ENCODE assay signal across 12 cellular contexts in the genomic region with DNA sequence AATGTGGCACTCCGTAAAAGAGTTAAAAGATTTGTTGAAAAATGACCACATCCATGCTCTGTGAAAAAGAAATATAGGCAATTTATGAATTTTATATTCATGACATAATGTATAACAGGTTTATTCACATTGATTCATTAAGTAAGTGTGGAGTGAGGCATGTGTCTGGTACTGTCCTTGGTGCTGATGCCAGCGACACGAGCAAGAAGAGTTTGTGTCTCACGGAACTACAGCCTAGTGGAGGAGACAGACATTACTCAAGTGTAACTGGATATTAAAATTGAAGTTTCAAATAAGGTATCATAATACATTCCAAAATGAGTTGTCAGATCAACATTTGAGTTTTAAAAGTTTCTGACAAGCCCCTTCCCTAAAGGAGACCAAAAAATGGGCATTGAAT.
DNase-seq lines count a peak whose midpoint lies in the region; ATAC-seq and TF ChIP-seq lines count a peak whose summit lies in the region.
"Had no signal": no experiment of that assay in that cellular context is flagged by ENCODE, and none has a peak within 500 bp of the region (broad histone marks: within the 10 kb centered on the region; RNA-seq: fewer than 3 reads in every experiment).

No MANE protein-coding gene starts in this region.

- H3K9ac ChIP-seq in fibroblast of lung (ENCODE audit: insufficient read depth, low read length) = no peak overlapping the region

- no peak overlapping the region for H2AFZ ChIP-seq in fibroblast of lung (ENCODE audit: low read length)

- H3K4me2 ChIP-seq in fibroblast of lung (ENCODE audit: extremely low read depth, insufficient read depth, low read length) = no peak overlapping the region

- H3K36me3 ChIP-seq in fibroblast of lung (ENCODE audit: control insufficient read depth, insufficient read depth, low read length) = no peaks in the 10 kb centered on the region
- no peaks in the 10 kb centered on the region for H3K36me3 ChIP-seq in BE2C

- no peaks in the 10 kb centered on the region for H3K79me2 ChIP-seq in fibroblast of lung (ENCODE audit: control insufficient read depth, insufficient read depth, low read length)

- H3K4me3 ChIP-seq in fibroblast of lung (replicated peaks in 1 of 4; ENCODE audit: control extremely low read depth in 1 of 4, insufficient read depth in 1 of 4, low read depth in 3 of 4, low read length in 4 of 4) (no peak overlapping the region), coronary artery (no peak overlapping the region), BE2C (ENCODE audit: low read depth, low read length) (no peak overlapping the region)
- H3K4me3 ChIP-seq: mucosa of descending colon had no signal

- no peak overlapping the region for H3K27ac ChIP-seq in fibroblast of lung (ENCODE audit: insufficient read depth, low read length)
- no peak overlapping the region for H3K27ac ChIP-seq in coronary artery

- H3K27ac Mint-ChIP-seq in type B pancreatic cell = no peak overlapping the region
- H3K27ac Mint-ChIP-seq: CD8-positive, alpha-beta memory T cell had no signal

- H3K4me1 ChIP-seq in fibroblast of lung (ENCODE audit: control insufficient read depth, extremely low read depth, insufficient read depth, low read length) = peaks cover 4% of the 10 kb centered on the region
- H3K4me1 ChIP-seq in BE2C = no peaks in the 10 kb centered on the region

- ATAC-seq in GM18867 (IDR thresholded peaks at IDR 0.05; ENCODE audit: unreplicated experiment) = no peak
- ATAC-seq: mucosa of descending colon had no signal

- H3K27me3 ChIP-seq in fibroblast of lung (ENCODE audit: control insufficient read depth, insufficient read depth, low read length) (no peaks in the 10 kb centered on the region), BE2C (no peaks in the 10 kb centered on the region)

- no peaks in the 10 kb centered on the region for H3K36me3 Mint-ChIP-seq in type B pancreatic cell

- H3K9me3 ChIP-seq in fibroblast of lung (ENCODE audit: control insufficient read depth, insufficient read depth, low read depth, low read length) = no peaks in the 10 kb centered on the region
- no peaks in the 10 kb centered on the region for H3K9me3 ChIP-seq in BE2C
- H3K9me3 ChIP-seq: mucosa of descending colon had no signal

- peak; percentile 12 for DNase-seq in stimulated activated CD4-positive, alpha-beta T cell treated with anti-CD3 and anti-CD28 coated beads, Interleukin-15, amount 100 ng/mL, for 24 hours
- DNase-seq in stimulated activated CD4-positive, alpha-beta T cell treated with anti-CD3 and anti-CD28 coated beads, Interleukin-4, amount 100 ng/mL, for 4 hours = no peak
- DNase-seq in SW480 (ENCODE audit: low spot score) (peak; percentile 51), fibroblast of lung (ENCODE audit: low read depth in 2 of 2) (peak; percentile 73 to 76), type B pancreatic cell (ENCODE audit: extremely low spot score, unreplicated experiment) (no peak), coronary artery (ENCODE audit: low spot score) (no peak), BE2C (no peak)
- DNase-seq: CD8-positive, alpha-beta memory T cell; GOT3; NCI-H446 had no signal

- no peak overlapping the region for H3K4me3 Mint-ChIP-seq in type B pancreatic cell
- H3K4me3 Mint-ChIP-seq: CD8-positive, alpha-beta memory T cell had no signal

- H3K9me3 Mint-ChIP-seq in type B pancreatic cell = peaks cover 4% of the 10 kb centered on the region

- TF ChIP-seq CTCF in fibroblast of lung (conservative IDR thresholded peaks at IDR 0.05 in 1 of 2, IDR thresholded peaks at IDR 0.05 in 1 of 2; ENCODE audit: low read depth in 1 of 2, low read length in 2 of 2) (peak in 1 of 2 donors; percentile 35), type B pancreatic cell (conservative IDR thresholded peaks at IDR 0.05) (peak; percentile 65), coronary artery (IDR thresholded peaks at IDR 0.05) (no peak), BE2C (IDR thresholded peaks at IDR 0.05; ENCODE audit: low read depth, low read length) (no peak)

- H4K20me1 ChIP-seq in fibroblast of lung (ENCODE audit: control insufficient read depth, extremely low read depth, insufficient read depth, low read length) = no peaks in the 10 kb centered on the region

- H3K27me3 Mint-ChIP-seq in type B pancreatic cell = peaks cover 28% of the 10 kb centered on the region

- H3K4me1 Mint-ChIP-seq in type B pancreatic cell (ENCODE audit: unreplicated experiment) = no peaks in the 10 kb centered on the region
- H3K4me1 Mint-ChIP-seq: CD8-positive, alpha-beta memory T cell had no signal

Comparison
In these comparisons a context has a peak if more than half of its experiments do, and no peak if none do; other contexts are left out.
1. DNase-seq: peak in stimulated activated CD4-positive, alpha-beta T cell treated with anti-CD3 and anti-CD28 coated beads, Interleukin-15, amount 100 ng/mL, for 24 hours (single experiment), SW480 (single experiment) and fibroblast of lung (2 of 2); none in stimulated activated CD4-positive, alpha-beta T cell treated with anti-CD3 and anti-CD28 coated beads, Interleukin-4, amount 100 ng/mL, for 4 hours (0 of 2), type B pancreatic cell (single experiment), coronary artery (single experiment) and BE2C (single experiment).